In genomic region chr9:35728041-35728971, GRCh38 we compare ENCODE assay signal across 9 cellular contexts. TPM values are rescaled to one million over a fixed set of nuclear protein-coding genes. Genes with fewer than 3 reads are reported as not detected.
DNase-seq lines count a peak whose midpoint lies in the region; ATAC-seq, FAIRE-seq and TF ChIP-seq lines count a peak whose summit lies in the region.
"Had no signal": no experiment of that assay in that cellular context is flagged by ENCODE, and none has a peak within 500 bp of the region (broad histone marks: within the 10 kb centered on the region; RNA-seq: fewer than 3 reads in every experiment).

No MANE protein-coding gene starts in this region.

- H3K9ac ChIP-seq in mucosa of rectum (ENCODE audit: low read depth in 1 of 2, low read length in 2 of 2): peak overlapping the region; percentile 41 to 61

- FAIRE-seq in GM19239 (lab: Jason Lieb, UNC): peak; percentile 74

- DNase-seq in GM19239 (ENCODE audit: insufficient read length, low spot score) (no peak), SIG-M5 treated with dmso at 0.1 percent for 504 hours (lab: John Stamatoyannopoulos, UW; ENCODE audit: unreplicated experiment) (peak; percentile 67), epithelial cell of esophagus (ENCODE audit: low read depth) (peak; percentile 72), tibial nerve (ENCODE audit: low spot score in 2 of 2) (peak; percentile 42 to 67), NCI-H1048 (lab: John Stamatoyannopoulos, UW) (no peak)

- peak in 1 of 2 donors; percentile 58 for TF ChIP-seq EP300 in tibial nerve (IDR thresholded peaks at IDR 0.05)

- WGBS in tibial nerve, 2 donors: 6% methylated on average over 10 of the region's 10 CpGs

- no peaks in the 10 kb centered on the region for H3K27me3 ChIP-seq in ACC112 (ENCODE audit: insufficient read depth, low read length)
- H3K27me3 ChIP-seq in mucosa of rectum (ENCODE audit: control insufficient read depth in 2 of 2, insufficient read depth in 2 of 2, low read length in 2 of 2): no peaks in the 10 kb centered on the region
- H3K27me3 ChIP-seq in tibial nerve: no peaks in the 10 kb centered on the region

- H3K4me1 ChIP-seq in ACC112 (ENCODE audit: control insufficient read depth, insufficient read depth, low read length, unreplicated experiment) (peaks cover 42% of the 10 kb centered on the region), mucosa of rectum (ENCODE audit: control insufficient read depth in 2 of 2, insufficient read depth in 2 of 2, low read length in 2 of 2) (peaks cover 47 to 57% of the 10 kb centered on the region in 2 donors), tibial nerve (peaks cover 0 to 64% (median 59%) of the 10 kb centered on the region in 4 donors)

- H3K79me2 ChIP-seq in ACC112 (ENCODE audit: control insufficient read depth, insufficient read depth, low read length, unreplicated experiment): peaks cover 89% of the 10 kb centered on the region

- peak in 1 of 2 donors; percentile 42 for TF ChIP-seq POLR2A in tibial nerve (IDR thresholded peaks at IDR 0.05)

- TF ChIP-seq CTCF in epithelial cell of esophagus (IDR thresholded peaks at IDR 0.05; ENCODE audit: insufficient read depth, low read depth, low read length, missing control alignments) (no peak), tibial nerve (IDR thresholded peaks at IDR 0.05) (no peak)

- no peak for ATAC-seq in HG02840 (IDR thresholded peaks at IDR 0.05; ENCODE audit: low FRiP score, unreplicated experiment)

- H3K36me3 ChIP-seq in ACC112 (ENCODE audit: insufficient read depth, low read length): peaks cover 23% of the 10 kb centered on the region
- H3K36me3 ChIP-seq in mucosa of rectum (ENCODE audit: control insufficient read depth in 2 of 2, insufficient read depth in 2 of 2, low read length in 2 of 2): peaks cover 23% of the 10 kb centered on the region in 2 donors
- peaks cover 0 to 32% (median 13%) of the 10 kb centered on the region in 3 donors for H3K36me3 ChIP-seq in tibial nerve

- H3K4me3 ChIP-seq in ACC112 (ENCODE audit: low read depth, low read length) (peak overlapping the region; percentile 86), epithelial cell of esophagus (ENCODE audit: low read length) (no peak overlapping the region), mucosa of rectum (ENCODE audit: low read length in 2 of 2) (peak overlapping the region; percentile 26 to 94), tibial nerve (peak overlapping the region in 3 of 4 donors; percentile 6 to 85 (median 33))

- H3K9me3 ChIP-seq in mucosa of rectum (ENCODE audit: control insufficient read depth in 2 of 2, low read length in 2 of 2): no peaks in the 10 kb centered on the region
- H3K9me3 ChIP-seq in tibial nerve: no peaks in the 10 kb centered on the region

- peak overlapping the region; percentile 87 for H3K27ac ChIP-seq in ACC112 (ENCODE audit: low read depth, low read length)
- H3K27ac ChIP-seq in mucosa of rectum (ENCODE audit: low read depth in 2 of 2, low read length in 2 of 2): peak overlapping the region; percentile 58 to 83
- H3K27ac ChIP-seq in tibial nerve: peak overlapping the region; percentile 38 to 99 (median 82)

- no peak overlapping the region for H2AFZ ChIP-seq in ACC112 (ENCODE audit: low read length, unreplicated experiment)

RNA-seq across cellular contexts. Expression of gene TLN1, which starts 3.7 kb away (rescaled TPM):
- total RNA-seq in tibial nerve: 100 to 1,000 TPM; 284 to 405 (median 350) TPM

RNA-seq across cellular contexts. Expression of gene CREB3, which starts 4.2 kb away (rescaled TPM):
- total RNA-seq in tibial nerve: 10 to 100 TPM; 41.6 to 70.1 (median 53.5) TPM

RNA-seq across cellular contexts. Expression of gene GBA2, which starts 20.7 kb away (rescaled TPM):
- 10 to 100 TPM; 63.8 to 92.1 (median 66.1) TPM for total RNA-seq in tibial nerve

RNA-seq across cellular contexts. Expression of gene RGP1, which starts 20.8 kb away (rescaled TPM):
- total RNA-seq in tibial nerve: 10 to 100 TPM; 18.6 to 21.3 (median 20.2) TPM

RNA-seq across cellular contexts. Expression of gene MSMP, which starts 25.8 kb away (rescaled TPM):
- not detected for total RNA-seq in tibial nerve
- total RNA-seq: mesothelial cell of epicardium had no signal

Comparison
In these comparisons a context has a peak if more than half of its experiments do, and no peak if none do; other contexts are left out.
1. DNase-seq: peak in SIG-M5 treated with dmso at 0.1 percent for 504 hours (single experiment), epithelial cell of esophagus (single experiment) and tibial nerve (2 of 2); none in GM19239 (single experiment) and NCI-H1048 (single experiment).
2. Peak in every context shown above with its lines, with median percentiles within 50 percentile points of each other: H3K27ac ChIP-seq.